Comparison of ENCODE assay signal across 1 cellular context in the genomic region with DNA sequence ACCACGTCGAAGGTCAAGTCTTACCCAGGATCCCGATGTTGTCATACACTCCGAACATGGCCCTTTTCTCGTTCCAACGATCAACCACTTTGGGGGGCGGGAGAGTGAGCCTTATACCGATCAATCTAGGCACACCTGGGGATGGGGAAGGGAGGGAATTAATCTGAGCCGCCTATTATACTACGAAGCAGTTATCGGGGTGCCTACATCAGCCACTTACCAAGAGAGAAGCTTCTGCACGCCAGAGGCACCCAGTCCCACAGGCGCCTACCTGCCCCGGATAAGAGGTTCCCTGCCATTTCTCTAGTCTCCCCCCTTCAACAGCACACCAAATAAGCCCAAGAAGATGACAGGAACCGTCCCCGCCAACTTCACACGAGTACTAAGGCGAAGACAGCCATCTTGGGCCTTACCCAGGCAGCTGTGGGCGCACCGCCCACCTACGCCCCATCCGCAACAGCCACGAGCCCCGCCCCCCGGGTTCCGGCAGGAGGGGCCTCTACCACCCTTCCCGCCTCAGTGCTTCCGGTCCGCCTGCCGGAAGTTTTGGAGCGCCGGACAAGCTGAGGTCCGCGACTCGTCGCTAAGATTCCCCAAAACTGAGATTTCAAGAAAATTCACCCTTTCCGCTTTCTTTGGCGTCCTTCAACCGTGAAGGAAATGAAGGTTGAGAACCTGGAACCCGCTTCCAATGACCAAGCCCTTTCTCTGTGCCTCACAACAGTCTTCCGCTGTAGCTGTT.
A peak's percentile ranks its signal among the peaks of the same experiment; 100 is the strongest.
TF ChIP-seq lines count a peak whose summit lies in the region.

Gene MRPL51 (minus strand): TSS at position 425 of the 742 bp plus-strand sequence. CDS start 126 bp downstream, at position 299.

TF ChIP-seq in HEK293, 187 proteins besides CTCF, POLR2A, EP300 and RAD21 (continued from another document and continues in another):
- TF ChIP-seq INSM2 (tag by site-specific recombination; IDR thresholded peaks at IDR 0.05) = no peak
- TF ChIP-seq, protein P1, sequence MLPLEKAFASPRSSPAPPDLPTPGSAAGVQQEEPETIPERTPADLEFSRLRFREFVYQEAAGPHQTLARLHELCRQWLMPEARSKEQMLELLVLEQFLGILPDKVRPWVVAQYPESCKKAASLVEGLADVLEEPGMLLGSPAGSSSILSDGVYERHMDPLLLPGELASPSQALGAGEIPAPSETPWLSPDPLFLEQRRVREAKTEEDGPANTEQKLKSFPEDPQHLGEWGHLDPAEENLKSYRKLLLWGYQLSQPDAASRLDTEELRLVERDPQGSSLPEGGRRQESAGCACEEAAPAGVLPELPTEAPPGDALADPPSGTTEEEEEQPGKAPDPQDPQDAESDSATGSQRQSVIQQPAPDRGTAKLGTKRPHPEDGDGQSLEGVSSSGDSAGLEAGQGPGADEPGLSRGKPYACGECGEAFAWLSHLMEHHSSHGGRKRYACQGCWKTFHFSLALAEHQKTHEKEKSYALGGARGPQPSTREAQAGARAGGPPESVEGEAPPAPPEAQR (tag by site-specific recombination; IDR thresholded peaks at IDR 0.05) = no peak
- TF ChIP-seq ZNF354C (tag by site-specific recombination; IDR thresholded peaks at IDR 0.05; ENCODE audit: borderline replicate concordance, low read depth) = no peak
- no peak for TF ChIP-seq ZNF544 (tag by site-specific recombination; IDR thresholded peaks at IDR 0.05)
- TF ChIP-seq ZBTB10 (tag by site-specific recombination; IDR thresholded peaks at IDR 0.05) = no peak; the same call in none of the 2 replicates
- TF ChIP-seq ZNF843 (tag by site-specific recombination; IDR thresholded peaks at IDR 0.05) = peak; percentile 10; the same call in 1 of the 2 replicates
- TF ChIP-seq ZNF211 (tag by site-specific recombination; IDR thresholded peaks at IDR 0.05; ENCODE audit: low read depth) = no peak
- no peak for TF ChIP-seq ZNF768 (tag by site-specific recombination; IDR thresholded peaks at IDR 0.05)
- TF ChIP-seq ZNF341 (tag by site-specific recombination; IDR thresholded peaks at IDR 0.05; ENCODE audit: low read depth) = peak; percentile 91
- TF ChIP-seq ZNF302 (tag by site-specific recombination; IDR thresholded peaks at IDR 0.05; ENCODE audit: low read depth) = no peak
- TF ChIP-seq ZNF776 (tag by site-specific recombination; IDR thresholded peaks at IDR 0.05; ENCODE audit: borderline replicate concordance) = no peak
- no peak for TF ChIP-seq ZNF510 (tag by site-specific recombination; IDR thresholded peaks at IDR 0.05; ENCODE audit: insufficient replicate concordance)
- TF ChIP-seq KLF8 (tag by site-specific recombination; IDR thresholded peaks at IDR 0.05) = peak; percentile 99
- TF ChIP-seq MEIS1 (CRISPR knock-in tag; IDR thresholded peaks at IDR 0.05; ENCODE audit: borderline replicate concordance) = no peak
- peak; percentile 99 for TF ChIP-seq ZNF580 (tag by site-specific recombination; IDR thresholded peaks at IDR 0.05)
- TF ChIP-seq ZNF37A (tag by site-specific recombination; IDR thresholded peaks at IDR 0.05) = no peak
- no peak for TF ChIP-seq ZNF473 (tag by site-specific recombination; IDR thresholded peaks at IDR 0.05)
- TF ChIP-seq, protein P2, sequence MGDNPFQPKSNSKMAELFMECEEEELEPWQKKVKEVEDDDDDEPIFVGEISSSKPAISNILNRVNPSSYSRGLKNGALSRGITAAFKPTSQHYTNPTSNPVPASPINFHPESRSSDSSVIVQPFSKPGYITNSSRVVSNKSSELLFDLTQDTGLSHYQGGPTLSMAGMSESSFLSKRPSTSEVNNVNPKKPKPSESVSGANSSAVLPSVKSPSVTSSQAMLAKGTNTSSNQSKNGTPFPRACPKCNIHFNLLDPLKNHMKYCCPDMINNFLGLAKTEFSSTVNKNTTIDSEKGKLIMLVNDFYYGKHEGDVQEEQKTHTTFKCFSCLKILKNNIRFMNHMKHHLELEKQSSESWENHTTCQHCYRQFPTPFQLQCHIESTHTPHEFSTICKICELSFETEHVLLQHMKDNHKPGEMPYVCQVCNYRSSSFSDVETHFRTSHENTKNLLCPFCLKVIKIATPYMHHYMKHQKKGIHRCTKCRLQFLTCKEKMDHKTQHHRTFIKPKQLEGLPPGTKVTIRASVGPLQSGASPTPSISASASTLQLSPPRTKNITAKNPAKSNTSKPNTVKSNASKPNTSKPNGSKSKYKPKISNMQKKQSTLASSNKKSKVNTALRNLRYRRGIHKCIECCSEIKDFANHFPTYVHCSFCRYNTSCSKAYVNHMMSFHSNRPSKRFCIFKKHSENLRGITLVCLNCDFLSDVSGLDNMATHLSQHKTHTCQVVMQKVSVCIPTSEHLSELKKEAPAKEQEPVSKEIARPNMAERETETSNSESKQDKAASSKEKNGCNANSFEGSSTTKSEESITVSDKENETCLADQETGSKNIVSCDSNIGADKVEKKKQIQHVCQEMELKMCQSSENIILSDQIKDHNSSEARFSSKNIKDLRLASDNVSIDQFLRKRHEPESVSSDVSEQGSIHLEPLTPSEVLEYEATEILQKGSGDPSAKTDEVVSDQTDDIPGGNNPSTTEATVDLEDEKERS (tag by site-specific recombination; IDR thresholded peaks at IDR 0.05) = no peak
- no peak for TF ChIP-seq ZNF416 (tag by site-specific recombination; IDR thresholded peaks at IDR 0.05)
- TF ChIP-seq, protein P3, sequence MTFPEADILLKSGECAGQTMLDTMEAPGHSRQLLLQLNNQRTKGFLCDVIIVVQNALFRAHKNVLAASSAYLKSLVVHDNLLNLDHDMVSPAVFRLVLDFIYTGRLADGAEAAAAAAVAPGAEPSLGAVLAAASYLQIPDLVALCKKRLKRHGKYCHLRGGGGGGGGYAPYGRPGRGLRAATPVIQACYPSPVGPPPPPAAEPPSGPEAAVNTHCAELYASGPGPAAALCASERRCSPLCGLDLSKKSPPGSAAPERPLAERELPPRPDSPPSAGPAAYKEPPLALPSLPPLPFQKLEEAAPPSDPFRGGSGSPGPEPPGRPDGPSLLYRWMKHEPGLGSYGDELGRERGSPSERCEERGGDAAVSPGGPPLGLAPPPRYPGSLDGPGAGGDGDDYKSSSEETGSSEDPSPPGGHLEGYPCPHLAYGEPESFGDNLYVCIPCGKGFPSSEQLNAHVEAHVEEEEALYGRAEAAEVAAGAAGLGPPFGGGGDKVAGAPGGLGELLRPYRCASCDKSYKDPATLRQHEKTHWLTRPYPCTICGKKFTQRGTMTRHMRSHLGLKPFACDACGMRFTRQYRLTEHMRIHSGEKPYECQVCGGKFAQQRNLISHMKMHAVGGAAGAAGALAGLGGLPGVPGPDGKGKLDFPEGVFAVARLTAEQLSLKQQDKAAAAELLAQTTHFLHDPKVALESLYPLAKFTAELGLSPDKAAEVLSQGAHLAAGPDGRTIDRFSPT (tag by site-specific recombination; IDR thresholded peaks at IDR 0.05) = peak; percentile 98
- no peak for TF ChIP-seq ZNF558 (tag by site-specific recombination; IDR thresholded peaks at IDR 0.05)
- no peak for TF ChIP-seq ZNF138 (tag by site-specific recombination; IDR thresholded peaks at IDR 0.05; ENCODE audit: borderline replicate concordance)
- 0 out of 2 replicates have a peak, but pooled peaks have one; percentile 34 for TF ChIP-seq ZNF324 (tag by site-specific recombination; IDR thresholded peaks at IDR 0.05)
- TF ChIP-seq SP3 (tag by site-specific recombination; IDR thresholded peaks at IDR 0.05) = peak; percentile 98
- no peak for TF ChIP-seq ZNF175 (tag by site-specific recombination; IDR thresholded peaks at IDR 0.05)
- no peak for TF ChIP-seq ZIC2 (tag by site-specific recombination; IDR thresholded peaks at IDR 0.05)
- TF ChIP-seq GLIS2 (tag by site-specific recombination; IDR thresholded peaks at IDR 0.05) = no peak
- no peak for TF ChIP-seq ZNF747 (tag by site-specific recombination; IDR thresholded peaks at IDR 0.05)
- no peak for TF ChIP-seq SALL2 (tag by site-specific recombination; IDR thresholded peaks at IDR 0.05; ENCODE audit: borderline replicate concordance)
- no peak for TF ChIP-seq ZNF398 (tag by site-specific recombination; IDR thresholded peaks at IDR 0.05)
- TF ChIP-seq ZNF660 (tag by site-specific recombination; IDR thresholded peaks at IDR 0.05) = no peak; the same call in none of the 2 replicates
- no peak; the same call in 1 of the 2 replicates for TF ChIP-seq BCL11A (tag by site-specific recombination; IDR thresholded peaks at IDR 0.05; ENCODE audit: low read depth)
- no peak for TF ChIP-seq ZNF404 (tag by site-specific recombination; IDR thresholded peaks at IDR 0.05)
- TF ChIP-seq, protein P4, sequence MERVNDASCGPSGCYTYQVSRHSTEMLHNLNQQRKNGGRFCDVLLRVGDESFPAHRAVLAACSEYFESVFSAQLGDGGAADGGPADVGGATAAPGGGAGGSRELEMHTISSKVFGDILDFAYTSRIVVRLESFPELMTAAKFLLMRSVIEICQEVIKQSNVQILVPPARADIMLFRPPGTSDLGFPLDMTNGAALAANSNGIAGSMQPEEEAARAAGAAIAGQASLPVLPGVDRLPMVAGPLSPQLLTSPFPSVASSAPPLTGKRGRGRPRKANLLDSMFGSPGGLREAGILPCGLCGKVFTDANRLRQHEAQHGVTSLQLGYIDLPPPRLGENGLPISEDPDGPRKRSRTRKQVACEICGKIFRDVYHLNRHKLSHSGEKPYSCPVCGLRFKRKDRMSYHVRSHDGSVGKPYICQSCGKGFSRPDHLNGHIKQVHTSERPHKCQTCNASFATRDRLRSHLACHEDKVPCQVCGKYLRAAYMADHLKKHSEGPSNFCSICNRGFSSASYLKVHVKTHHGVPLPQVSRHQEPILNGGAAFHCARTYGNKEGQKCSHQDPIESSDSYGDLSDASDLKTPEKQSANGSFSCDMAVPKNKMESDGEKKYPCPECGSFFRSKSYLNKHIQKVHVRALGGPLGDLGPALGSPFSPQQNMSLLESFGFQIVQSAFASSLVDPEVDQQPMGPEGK (tag by site-specific recombination; IDR thresholded peaks at IDR 0.05) = no peak
- TF ChIP-seq SP2 (tag by site-specific recombination; IDR thresholded peaks at IDR 0.05) = peak; percentile 95
- peak; percentile 93 for TF ChIP-seq EGR2 (tag by site-specific recombination; IDR thresholded peaks at IDR 0.05; ENCODE audit: low read depth)
- no peak for TF ChIP-seq ZNF121 (tag by site-specific recombination; IDR thresholded peaks at IDR 0.05)
- TF ChIP-seq ZNF658 (tag by site-specific recombination; IDR thresholded peaks at IDR 0.05) = no peak
- peak; percentile 73; the same call in 1 of the 2 replicates for TF ChIP-seq GFI1B (tag by site-specific recombination; IDR thresholded peaks at IDR 0.05)
- TF ChIP-seq ZBTB49 (tag by site-specific recombination; IDR thresholded peaks at IDR 0.05; ENCODE audit: low read depth) = no peak
- no peak for TF ChIP-seq HOXC10 (CRISPR knock-in tag; IDR thresholded peaks at IDR 0.05)
